Comparison of ENCODE assay signal across 7 cellular contexts in genomic region chr1:8879348-8880067, GRCh38. TPM values are rescaled to one million over a fixed set of nuclear protein-coding genes. Genes with fewer than 3 reads are reported as not detected.
DNase-seq lines count a peak whose midpoint lies in the region; ATAC-seq, FAIRE-seq and TF ChIP-seq lines count a peak whose summit lies in the region.

No MANE protein-coding gene starts in this region.

- H3K4me1 Mint-ChIP-seq in neural crest cell = peaks cover 45% of the 10 kb centered on the region

- no peaks in the 10 kb centered on the region for H3K9me3 ChIP-seq in endocrine pancreas (ENCODE audit: control insufficient read depth, low read length)

- FAIRE-seq in GM12892 (lab: Jason Lieb, UNC) (no peak), RCC 7860 (lab: Jason Lieb, UNC) (no peak)

- peak overlapping the region; percentile 92 for H3K9ac ChIP-seq in endocrine pancreas (ENCODE audit: control insufficient read depth, insufficient read depth, low read length)

- H3K4me1 ChIP-seq in endocrine pancreas (ENCODE audit: control insufficient read depth, insufficient read depth, low read length) = no peaks in the 10 kb centered on the region

- no peak for TF ChIP-seq CTCF in neural crest cell (conservative IDR thresholded peaks at IDR 0.05)

- no peaks in the 10 kb centered on the region for H3K9me3 Mint-ChIP-seq in neural crest cell

- no peak for ATAC-seq in GM18498 (IDR thresholded peaks at IDR 0.05; ENCODE audit: unreplicated experiment)

- peak overlapping the region; percentile 91 for H3K4me3 Mint-ChIP-seq in neural crest cell

- H3K36me3 ChIP-seq in endocrine pancreas (ENCODE audit: control insufficient read depth, insufficient read depth, low read length) = peaks cover 2% of the 10 kb centered on the region

- TF ChIP-seq POLR2A in GM12892 (IDR thresholded peaks at IDR 0.05; ENCODE audit: low read depth, low read length) = 0 out of 2 replicates have a peak, but pooled peaks have one; percentile 7

- H3K36me3 Mint-ChIP-seq in neural crest cell (ENCODE audit: low read depth) = peaks cover 14% of the 10 kb centered on the region

- peaks cover 4% of the 10 kb centered on the region for H3K27me3 Mint-ChIP-seq in neural crest cell (ENCODE audit: low read depth)

- no peaks in the 10 kb centered on the region for H3K27me3 ChIP-seq in endocrine pancreas (ENCODE audit: control insufficient read depth, insufficient read depth, low read length)

- peak overlapping the region; percentile 32 for H3K4me3 ChIP-seq in endocrine pancreas (ENCODE audit: control insufficient read depth, insufficient read depth, low read length)

- DNase-seq in GM12892 (ENCODE audit: insufficient read length) (no peak), RCC 7860 (ENCODE audit: low spot score) (peak; percentile 71), neural crest cell (ENCODE audit: low read depth, low spot score) (no peak), NCI-H526 treated with DMSO at 0.1 percent for 48 hours (lab: John Stamatoyannopoulos, UW) (no peak), SW480 (ENCODE audit: low spot score) (no peak)

- no peak overlapping the region for H3K27ac Mint-ChIP-seq in neural crest cell (ENCODE audit: unreplicated experiment)

RNA-seq across cellular contexts. Expression of gene ENO1, which starts 1.0 kb away (rescaled TPM):
- 2,713 TPM for polyA plus RNA-seq in GM12892 (2012; ENCODE audit: missing spikeins)
- 1,269 and 1,339 TPM in 2 replicates for total RNA-seq in neural crest cell
